Comparison of ENCODE assay signal across 8 cellular contexts in genomic region chr7:28409716-28410627, GRCh38. TPM values are rescaled to one million over a fixed set of nuclear protein-coding genes. Genes with fewer than 3 reads are reported as not detected.
DNase-seq lines count a peak whose midpoint lies in the region; ATAC-seq, FAIRE-seq and TF ChIP-seq lines count a peak whose summit lies in the region.

No MANE protein-coding gene starts in this region.

- H3K4me3 ChIP-seq in BE2C (ENCODE audit: low read depth, low read length) (peak overlapping the region; percentile 79), H7 (ENCODE audit: insufficient read depth, low read depth, low read length) (peak overlapping the region; percentile 53), WI38 (ENCODE audit: low read depth, low read length) (peak overlapping the region; percentile 61), fibroblast of mammary gland (ENCODE audit: control insufficient read depth, low read depth, low read length) (peak overlapping the region; percentile 63)

- no peak for TF ChIP-seq CTCF in BE2C (IDR thresholded peaks at IDR 0.05; ENCODE audit: low read depth, low read length)
- no peak for TF ChIP-seq CTCF in WI38 (IDR thresholded peaks at IDR 0.05; ENCODE audit: low read depth, low read length)
- TF ChIP-seq CTCF in fibroblast of mammary gland (conservative IDR thresholded peaks at IDR 0.05; ENCODE audit: control insufficient read depth, insufficient read depth, low read depth, low read length) = no peak
- TF ChIP-seq CTCF in nephron progenitor cell (IDR thresholded peaks at IDR 0.05) = no peak
- no peak for TF ChIP-seq CTCF in D721Med (IDR thresholded peaks at IDR 0.05; ENCODE audit: insufficient read depth, missing control alignments)

- H3K4me1 Mint-ChIP-seq in nephron progenitor cell = peaks cover 52% of the 10 kb centered on the region

- FAIRE-seq in D721Med (lab: Jason Lieb, UNC) = no peak

- DNase-seq in BE2C = peak; percentile 56
- peak; percentile 72 for DNase-seq in H7
- DNase-seq in fibroblast of mammary gland (ENCODE audit: low read depth) = peak; percentile 35
- DNase-seq in nephron progenitor cell = peak; percentile 63
- no peak for DNase-seq in D721Med (ENCODE audit: insufficient read length, low spot score)
- no peak for DNase-seq in cortex of kidney (lab: John Stamatoyannopoulos, UW)

- H3K4me1 ChIP-seq in BE2C = peaks cover 4% of the 10 kb centered on the region; the same call in 1 of the 2 replicates

- peak overlapping the region; percentile 99 for H3K27ac Mint-ChIP-seq in nephron progenitor cell

- H3K27me3 Mint-ChIP-seq in nephron progenitor cell (ENCODE audit: low read depth, poor library complexity) = peaks cover 44% of the 10 kb centered on the region

- no peak for ATAC-seq in HG03280 (IDR thresholded peaks at IDR 0.05; ENCODE audit: unreplicated experiment)

- H3K9me3 Mint-ChIP-seq in nephron progenitor cell = no peaks in the 10 kb centered on the region

- no peaks in the 10 kb centered on the region for H3K9me3 ChIP-seq in BE2C

- no peaks in the 10 kb centered on the region for H3K36me3 Mint-ChIP-seq in nephron progenitor cell (ENCODE audit: low read depth)

- peaks cover 50% of the 10 kb centered on the region for H3K27me3 ChIP-seq in BE2C
- H3K27me3 ChIP-seq in H7 (ENCODE audit: control insufficient read depth, insufficient read depth, low read length) = peaks cover 41% of the 10 kb centered on the region

- no peaks in the 10 kb centered on the region for H3K36me3 ChIP-seq in BE2C
- H3K36me3 ChIP-seq in H7 (replicated peaks; ENCODE audit: control insufficient read depth, insufficient read depth, low read length) = no peaks in the 10 kb centered on the region

- H3K4me3 Mint-ChIP-seq in nephron progenitor cell = peak overlapping the region; percentile 95

RNA-seq across cellular contexts. Expression of gene CREB5, which starts 2.3 kb away (rescaled TPM):
- 5.6 TPM for polyA plus RNA-seq in BE2C (2012; ENCODE audit: insufficient read depth, insufficient read length, low read depth)
- 1.8 and 7.7 TPM in 2 replicates for total RNA-seq in H7 (2014; rRNA removed; shearing (Covaris generic))

Comparison
In these comparisons a context has a peak if more than half of its experiments do, and no peak if none do; other contexts are left out.
1. DNase-seq: peak in BE2C (single experiment), H7 (single experiment), fibroblast of mammary gland (single experiment) and nephron progenitor cell (single experiment); none in D721Med (single experiment) and cortex of kidney (single experiment).
2. Peak in every context shown above with its lines, with median percentiles within 50 percentile points of each other: H3K4me3 ChIP-seq.